In the genomic region with DNA sequence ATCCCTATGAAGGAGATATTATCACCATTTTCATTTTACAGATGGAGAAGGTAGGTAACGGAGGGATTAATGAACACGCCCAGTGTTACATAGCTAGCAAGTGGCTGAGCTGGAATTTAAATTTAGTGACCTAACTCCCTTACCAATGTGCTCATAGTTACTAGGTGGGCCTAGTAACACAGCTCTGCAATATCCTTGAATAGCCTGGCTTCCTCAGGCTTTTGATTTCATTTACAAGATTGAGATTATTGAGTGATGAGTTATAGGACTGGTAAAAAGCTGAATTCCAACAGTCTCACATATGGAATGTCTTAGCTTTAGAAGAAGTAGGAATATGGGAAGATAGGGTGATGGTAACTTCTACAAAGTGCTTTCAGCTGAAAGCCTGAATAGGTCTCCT, we compare ENCODE assay signal across 17 cellular contexts.
"Had no signal": no experiment of that assay in that cellular context is flagged by ENCODE, and none has a peak within 500 bp of the region (broad histone marks: within the 10 kb centered on the region; RNA-seq: fewer than 3 reads in every experiment).

No MANE protein-coding gene starts in this region.

- H3K27me3 ChIP-seq: dorsolateral prefrontal cortex, gastroesophageal sphincter, pancreas, spleen, tibial artery had no signal

- H3K4me3 ChIP-seq: dorsolateral prefrontal cortex, gastroesophageal sphincter, pancreas, spleen, tibial artery had no signal

- DNase-seq: activated CD4-positive, alpha-beta T cell treated with anti-CD3 and anti-CD28 coated beads, Interleukin-2, amount 10 ng/mL, durations not matched to agents 24 days and 14 days; activated CD8-positive, alpha-beta T cell treated with anti-CD3 and anti-CD28 coated beads for 36 hours; activated naive CD4-positive, alpha-beta T cell; activated naive CD8-positive, alpha-beta T cell treated with anti-CD3 and anti-CD28 coated beads for 36 hours; activated T-cell treated with anti-CD3 and anti-CD28 coated beads, Interleukin-2, amount 50 U/mL, for 1 hour; amygdala; central memory CD4-positive, alpha-beta T cell; dorsolateral prefrontal cortex; immature natural killer cell; left cardiac atrium; natural killer cell; pancreas; spleen; stimulated activated naive B cell treated with anti-CD40 and anti-IgM and Interleukin-4, amounts not matched to agents 10 μg/mL and 1 μg/mL and 100 μg/mL, for 72 hours; T1000; tibial artery had no signal

- H3K27ac ChIP-seq: dorsolateral prefrontal cortex, gastroesophageal sphincter, pancreas, spleen, tibial artery had no signal

- H3K4me1 ChIP-seq: gastroesophageal sphincter, pancreas, spleen, tibial artery had no signal

- H3K36me3 ChIP-seq: gastroesophageal sphincter, pancreas, spleen, tibial artery had no signal

- H3K9me3 ChIP-seq: gastroesophageal sphincter, pancreas, spleen, tibial artery had no signal
